ENCODE assay signal across 8 cellular contexts in genomic region chr18:35497006-35497333, GRCh38. TPM values are rescaled to one million over a fixed set of nuclear protein-coding genes. Genes with fewer than 3 reads are reported as not detected.
A peak's percentile ranks its signal among the peaks of the same experiment; 100 is the strongest.
DNase-seq lines count a peak whose midpoint lies in the region; ATAC-seq and TF ChIP-seq lines count a peak whose summit lies in the region.

No MANE protein-coding gene starts in this region.

- CTCF ChIA-PET in activated CD4-positive, alpha-beta T cell treated with anti-CD3 and anti-CD28 coated beads, Interleukin-2, amount 10 ng/mL, durations not matched to agents 7 days and 5 days (lab: Charles Lee) = interaction anchor here (0.8 to 1.8 kb wide), 3 partner anchors 19 to 30 kb away, joined by 3 to 5 read pairs (median 3); no protein-coding TSS in a partner anchor

- H3K36me3 Mint-ChIP-seq in activated CD4-positive, alpha-beta T cell treated with anti-CD3 and anti-CD28 coated beads, Interleukin-2, amount 10 ng/mL, durations not matched to agents 7 days and 5 days (ENCODE audit: low read depth) = no peaks in the 10 kb centered on the region
- H3K36me3 Mint-ChIP-seq in natural killer cell = no peaks in the 10 kb centered on the region

- peaks cover 3% of the 10 kb centered on the region for H3K9me3 Mint-ChIP-seq in activated CD4-positive, alpha-beta T cell treated with anti-CD3 and anti-CD28 coated beads, Interleukin-2, amount 10 ng/mL, durations not matched to agents 7 days and 5 days
- no peaks in the 10 kb centered on the region for H3K9me3 Mint-ChIP-seq in natural killer cell

- H3K27me3 ChIP-seq in Peyer's patch = no peaks in the 10 kb centered on the region

- H3K4me1 Mint-ChIP-seq in activated CD4-positive, alpha-beta T cell treated with anti-CD3 and anti-CD28 coated beads, Interleukin-2, amount 10 ng/mL, durations not matched to agents 7 days and 5 days = peaks cover 33% of the 10 kb centered on the region
- peaks cover 20 to 25% of the 10 kb centered on the region in 2 donors for H3K4me1 Mint-ChIP-seq in natural killer cell

- TF ChIP-seq CTCF in Peyer's patch (IDR thresholded peaks at IDR 0.05) (no peak), epithelial cell of esophagus (IDR thresholded peaks at IDR 0.05; ENCODE audit: insufficient read depth, low read depth, low read length, missing control alignments) (no peak), natural killer cell (IDR thresholded peaks at IDR 0.05) (no peak)

- H3K4me3 ChIP-seq in Peyer's patch (peak overlapping the region; percentile 66 to 71 (median 68)), epithelial cell of esophagus (ENCODE audit: low read length) (peak overlapping the region; percentile 82)

- TF ChIP-seq POLR2A in Peyer's patch (IDR thresholded peaks at IDR 0.05) = no peak

- no peaks in the 10 kb centered on the region for H3K9me3 ChIP-seq in Peyer's patch

- POLR2A ChIA-PET in activated CD4-positive, alpha-beta T cell treated with anti-CD3 and anti-CD28 coated beads, Interleukin-2, amount 10 ng/mL, durations not matched to agents 7 days and 5 days (lab: Charles Lee) = no interaction called here

- no peak for DNase-seq in activated CD4-positive, alpha-beta T cell treated with anti-CD3 and anti-CD28 coated beads, Interleukin-2, amount 10 ng/mL, durations not matched to agents 7 days and 5 days
- DNase-seq in activated CD4-positive, alpha-beta T cell treated with anti-CD3 and anti-CD28 coated beads, Interleukin-2, amount 50 U/mL, for 48 hours = no peak
- DNase-seq in Peyer's patch (peak in 1 of 3 donors; percentile 58), epithelial cell of esophagus (ENCODE audit: low read depth) (peak; percentile 64), natural killer cell (no peak), DMS 273 (lab: John Stamatoyannopoulos, UW; ENCODE audit: unreplicated experiment) (no peak), NK-92 (lab: John Stamatoyannopoulos, UW; ENCODE audit: unreplicated experiment) (no peak)

- H3K4me3 Mint-ChIP-seq in activated CD4-positive, alpha-beta T cell treated with anti-CD3 and anti-CD28 coated beads, Interleukin-2, amount 10 ng/mL, durations not matched to agents 7 days and 5 days = peak overlapping the region; percentile 87
- H3K4me3 Mint-ChIP-seq in natural killer cell = peak overlapping the region; percentile 100

- H3K36me3 ChIP-seq in Peyer's patch = no peaks in the 10 kb centered on the region

- ATAC-seq in HG02884 (IDR thresholded peaks at IDR 0.05; ENCODE audit: unreplicated experiment) (peak; percentile 16), natural killer cell (peak; percentile 0 to 2 (median 1))

- H3K4me1 ChIP-seq in Peyer's patch = peaks cover 0 to 32% (median 3%) of the 10 kb centered on the region in 4 donors

- intact Hi-C loops in natural killer cell (cut with micrococcal nuclease) = loop anchor here (1.0 to 10.0 kb wide), 7 partner anchors 85 to 632 kb away; partner anchors contain the start of genes ELP2, GALNT1, RMP24 and SLC39A6

- no peaks in the 10 kb centered on the region for H3K27me3 Mint-ChIP-seq in activated CD4-positive, alpha-beta T cell treated with anti-CD3 and anti-CD28 coated beads, Interleukin-2, amount 10 ng/mL, durations not matched to agents 7 days and 5 days
- H3K27me3 Mint-ChIP-seq in natural killer cell (ENCODE audit: low read depth in 2 of 2) = peaks cover 0 to 7% of the 10 kb centered on the region in 2 donors

- H3K27ac Mint-ChIP-seq in activated CD4-positive, alpha-beta T cell treated with anti-CD3 and anti-CD28 coated beads, Interleukin-2, amount 10 ng/mL, durations not matched to agents 7 days and 5 days = peak overlapping the region; percentile 96
- H3K27ac Mint-ChIP-seq in natural killer cell = peak overlapping the region; percentile 97 to 99

- H3K27ac ChIP-seq in Peyer's patch = peak overlapping the region; percentile 86 to 96 (median 92)

RNA-seq across cellular contexts. Expression of gene INO80C, which starts 0.8 kb away (rescaled TPM):
- 10 to 100 TPM; 18.9 to 22.0 TPM for total RNA-seq in activated CD4-positive, alpha-beta T cell treated with anti-CD3 and anti-CD28 coated beads, Interleukin-2, amount 10 ng/mL, durations not matched to agents 7 days and 5 days
- total RNA-seq in Peyer's patch (10 to 100 TPM in 3 of 4 donors, 1 to 10 TPM in 1; 9.5 to 20.6 (median 17.1) TPM), natural killer cell (10 to 100 TPM; 17.6 to 19.5 (median 19.2) TPM)
